Comparison of ENCODE assay signal across 10 cellular contexts in the genomic region with DNA sequence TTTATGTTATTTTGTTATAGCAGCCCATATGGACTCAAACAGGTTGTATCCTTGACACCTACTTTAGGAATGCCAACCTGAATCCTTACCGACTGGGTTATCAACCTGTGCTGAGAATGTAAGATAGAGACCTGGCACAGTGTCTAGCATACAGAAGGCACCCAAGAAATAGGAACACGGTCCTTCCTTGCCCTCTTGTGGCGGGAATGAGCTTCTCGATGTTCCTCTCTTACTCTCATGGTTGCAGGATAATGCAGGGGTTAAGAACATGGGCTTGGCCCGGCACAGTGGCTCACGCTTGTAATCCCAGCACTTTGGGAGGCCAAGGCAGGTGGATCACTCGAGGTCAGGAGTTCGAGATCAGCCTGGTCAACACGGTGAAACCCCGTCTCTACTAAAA. TPM values are rescaled to one million over a fixed set of nuclear protein-coding genes. Genes with fewer than 3 reads are reported as not detected.
A peak's percentile ranks its signal among the peaks of the same experiment; 100 is the strongest.
DNase-seq lines count a peak whose midpoint lies in the region; ATAC-seq and TF ChIP-seq lines count a peak whose summit lies in the region.
"Had no signal": no experiment of that assay in that cellular context is flagged by ENCODE, and none has a peak within 500 bp of the region (broad histone marks: within the 10 kb centered on the region; RNA-seq: fewer than 3 reads in every experiment).

No MANE protein-coding gene starts in this region.

- no peaks in the 10 kb centered on the region for H3K9me3 ChIP-seq in RWPE2 (ENCODE audit: severe bottlenecking)
- H3K9me3 ChIP-seq in cardiac muscle cell (ENCODE audit: low read depth) = no peaks in the 10 kb centered on the region
- H3K9me3 ChIP-seq in testis = no peaks in the 10 kb centered on the region
- H3K9me3 ChIP-seq: BLaER1 had no signal

- WGBS in testis, 2 donors = 71 to 77% methylated on average over 10 of the region's 10 CpGs

- H3K27me3 ChIP-seq in RWPE2 (ENCODE audit: insufficient read depth, poor library complexity, severe bottlenecking) (no peaks in the 10 kb centered on the region), cardiac muscle cell (no peaks in the 10 kb centered on the region), testis (no peaks in the 10 kb centered on the region)
- H3K27me3 ChIP-seq: BLaER1 had no signal

- intact Hi-C loops in testis (cut with DNase I; ENCODE audit: low total_unique reads) = no loop called here

- H3K4me3 ChIP-seq in RWPE2 (ENCODE audit: severe bottlenecking) = no peak overlapping the region
- no peak overlapping the region for H3K4me3 ChIP-seq in cardiac muscle cell
- no peak overlapping the region for H3K4me3 ChIP-seq in testis
- H3K4me3 ChIP-seq: BLaER1 had no signal

- H3K4me1 ChIP-seq in RWPE2 (ENCODE audit: insufficient read depth, poor library complexity, severe bottlenecking) (no peaks in the 10 kb centered on the region), cardiac muscle cell (ENCODE audit: low read depth) (no peaks in the 10 kb centered on the region), testis (no peaks in the 10 kb centered on the region)

- peaks cover 58% of the 10 kb centered on the region for H3K36me3 ChIP-seq in RWPE2 (ENCODE audit: low read depth)
- peaks cover 4% of the 10 kb centered on the region for H3K36me3 ChIP-seq in cardiac muscle cell
- peaks cover 1% of the 10 kb centered on the region for H3K36me3 ChIP-seq in testis (ENCODE audit: low read depth, missing control alignments)

- no peak for TF ChIP-seq POLR2A in testis (IDR thresholded peaks at IDR 0.05)

- ATAC-seq in RWPE2 (ENCODE audit: low read depth) (peak; percentile 81), GM21723 (IDR thresholded peaks at IDR 0.05; ENCODE audit: unreplicated experiment) (no peak), GM21423 (IDR thresholded peaks at IDR 0.05; ENCODE audit: unreplicated experiment) (no peak)

- DNase-seq in NCI-H748 (lab: John Stamatoyannopoulos, UW; ENCODE audit: unreplicated experiment) = peak; percentile 19
- DNase-seq in NCI-H748 treated with DMSO at 0.1 percent for 48 hours (lab: John Stamatoyannopoulos, UW) = no peak
- no peak for DNase-seq in RWPE2 (ENCODE audit: low spot score)
- peak; percentile 52 to 67 for DNase-seq in cardiac muscle cell (ENCODE audit: low read depth in 1 of 2, low spot score in 1 of 2)
- peak; percentile 59 for DNase-seq in testis
- no peak for DNase-seq in activated CD4-positive, alpha-beta T cell treated with anti-CD3 and anti-CD28 coated beads, Interleukin-2, amount 50 U/mL, for 4 hours

- TF ChIP-seq CTCF in RWPE2 (IDR thresholded peaks at IDR 0.05; ENCODE audit: poor library complexity, severe bottlenecking) = peak; percentile 62
- TF ChIP-seq CTCF in cardiac muscle cell (IDR thresholded peaks at IDR 0.05; ENCODE audit: low read depth, low read length) = peak; percentile 52
- peak in 2 of 3 experiments; percentile 14 to 21 for TF ChIP-seq CTCF in testis (IDR thresholded peaks at IDR 0.05)

- H3K27ac ChIP-seq in RWPE2 (ENCODE audit: poor library complexity, severe bottlenecking) (no peak overlapping the region), cardiac muscle cell (no peak overlapping the region), testis (no peak overlapping the region)
- H3K27ac ChIP-seq: BLaER1 had no signal

RNA-seq across cellular contexts. Expression of gene C12orf43, which starts 6.5 kb away (rescaled TPM):
- total RNA-seq in cardiac muscle cell (15.6 and 20.5 TPM in 2 replicates), testis (10 to 100 TPM; 14.3 to 16.5 TPM)
- polyA plus RNA-seq in cardiac muscle cell (17.9 and 24.4 TPM in 2 replicates), testis (ENCODE audit: insufficient read depth, low read depth, low replicate concordance) (15.9 TPM)

RNA-seq across cellular contexts. Expression of gene OASL, which starts 29.3 kb away (rescaled TPM):
- not detected in 2 replicates for total RNA-seq in cardiac muscle cell
- not detected in 2 replicates for polyA plus RNA-seq in cardiac muscle cell
- total RNA-seq in testis = 1 to 10 TPM in 1 of 2 donors, under 1 TPM in 1; 0.74 to 1.8 TPM
- 2.8 TPM for polyA plus RNA-seq in testis (ENCODE audit: insufficient read depth, low read depth, low replicate concordance)

RNA-seq across cellular contexts. Expression of gene HNF1A, which starts 31.4 kb away (rescaled TPM):
- total RNA-seq in cardiac muscle cell (not detected in 2 replicates), testis (under 1 TPM; 0.79 to 0.81 TPM)
- polyA plus RNA-seq in cardiac muscle cell (not detected in 2 replicates), testis (ENCODE audit: insufficient read depth, low read depth, low replicate concordance) (0.70 TPM)
- total RNA-seq: endothelial cell of umbilical vein had no signal
- polyA plus RNA-seq: endothelial cell of umbilical vein had no signal

Comparison
In these comparisons a context has a peak if more than half of its experiments do, and no peak if none do; other contexts are left out.
1. DNase-seq: peak in NCI-H748 (single experiment), cardiac muscle cell (2 of 2) and testis (single experiment); none in NCI-H748 treated with DMSO at 0.1 percent for 48 hours (single experiment), RWPE2 (single experiment) and activated CD4-positive, alpha-beta T cell treated with anti-CD3 and anti-CD28 coated beads, Interleukin-2, amount 50 U/mL, for 4 hours (0 of 2).
2. Peak in every context shown above with its lines, with median percentiles within 50 percentile points of each other: CTCF ChIP-seq.